In the genomic region with DNA sequence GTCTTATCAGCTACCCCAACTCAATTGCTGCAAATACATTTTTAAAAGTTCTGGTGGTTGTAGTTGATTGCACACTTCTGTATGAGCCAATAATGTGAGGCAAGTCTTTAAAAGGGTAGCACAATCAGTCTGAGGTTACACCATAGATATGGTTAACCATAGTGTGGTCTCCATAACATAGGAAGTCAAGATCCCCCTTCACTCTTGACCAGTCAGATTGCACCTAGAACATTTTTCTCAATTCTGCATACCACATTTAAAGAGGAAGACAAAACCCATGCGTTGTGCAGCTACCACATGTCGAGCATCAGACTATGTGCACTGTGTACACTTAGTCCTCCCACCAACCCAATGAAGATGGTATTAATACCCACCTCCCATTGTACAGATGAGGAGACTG, we compare ENCODE assay signal across 17 cellular contexts. TPM values are rescaled to one million over a fixed set of nuclear protein-coding genes. Genes with fewer than 3 reads are reported as not detected.
DNase-seq lines count a peak whose midpoint lies in the region; ATAC-seq, FAIRE-seq and TF ChIP-seq lines count a peak whose summit lies in the region.
"Had no signal": no experiment of that assay in that cellular context is flagged by ENCODE, and none has a peak within 500 bp of the region (broad histone marks: within the 10 kb centered on the region; RNA-seq: fewer than 3 reads in every experiment).

No MANE protein-coding gene starts in this region.

- no peaks in the 10 kb centered on the region for H3K36me3 Mint-ChIP-seq in mesothelial cell of epicardium
- H3K36me3 Mint-ChIP-seq: activated naive CD4-positive, alpha-beta T cell treated with anti-CD3 and anti-CD28 coated beads, Interleukin-2, amount 50 U/mL, for 72 hours; CD14-positive monocyte had no signal

- H3K27ac ChIP-seq in DOHH2 (ENCODE audit: low read depth, low read length) (peak overlapping the region; percentile 99), small intestine (ENCODE audit: low read depth in 1 of 2, low read length in 1 of 2) (no peak overlapping the region), trophoblast cell (ENCODE audit: low read depth, low read length) (no peak overlapping the region)
- H3K27ac ChIP-seq: psoas muscle, uterus had no signal

- no peak overlapping the region for H3K4me3 Mint-ChIP-seq in mesothelial cell of epicardium
- H3K4me3 Mint-ChIP-seq: CD14-positive monocyte had no signal

- no peaks in the 10 kb centered on the region for H3K79me1 ChIP-seq in trophoblast cell (ENCODE audit: low read length)

- no peak overlapping the region for H2BK12ac ChIP-seq in trophoblast cell (ENCODE audit: low read length)

- no peaks in the 10 kb centered on the region for H3K9me2 ChIP-seq in DOHH2 (replicated peaks; ENCODE audit: control insufficient read depth, low read length)

- no peaks in the 10 kb centered on the region for H3K9me3 ChIP-seq in DOHH2 (ENCODE audit: control insufficient read depth, insufficient read depth, low read length)
- H3K9me3 ChIP-seq in small intestine (ENCODE audit: control insufficient read depth, low read depth): no peaks in the 10 kb centered on the region
- H3K9me3 ChIP-seq in trophoblast cell (ENCODE audit: insufficient read depth, low read depth, low read length): no peaks in the 10 kb centered on the region
- H3K9me3 ChIP-seq: psoas muscle, uterus had no signal

- H3K36me3 ChIP-seq in DOHH2 (ENCODE audit: control insufficient read depth, low read length) (peaks cover 15% of the 10 kb centered on the region), small intestine (ENCODE audit: control insufficient read depth in 2 of 2, insufficient read depth in 2 of 2, low read length in 2 of 2) (no peaks in the 10 kb centered on the region), trophoblast cell (ENCODE audit: control insufficient read depth in 1 of 2, insufficient read depth in 2 of 2, low read length in 2 of 2) (no peaks in the 10 kb centered on the region)
- H3K36me3 ChIP-seq: uterus had no signal

- H3K27ac Mint-ChIP-seq in mesothelial cell of epicardium: no peak overlapping the region
- H3K27ac Mint-ChIP-seq: activated naive CD4-positive, alpha-beta T cell treated with anti-CD3 and anti-CD28 coated beads, Interleukin-2, amount 50 U/mL, for 72 hours; CD14-positive monocyte had no signal

- no peaks in the 10 kb centered on the region for H3K27me3 Mint-ChIP-seq in mesothelial cell of epicardium (ENCODE audit: low read depth)

- no peak overlapping the region for H4K12ac ChIP-seq in trophoblast cell (ENCODE audit: low read depth, low read length)

- H4K8ac ChIP-seq in trophoblast cell (ENCODE audit: low read depth, low read length): no peak overlapping the region

- H3K4ac ChIP-seq in trophoblast cell (ENCODE audit: low read depth, low read length): no peak overlapping the region

- no peaks in the 10 kb centered on the region for H3K27me3 ChIP-seq in DOHH2 (ENCODE audit: control insufficient read depth, low read length)
- H3K27me3 ChIP-seq in small intestine (ENCODE audit: control insufficient read depth in 2 of 2, insufficient read depth in 2 of 2, low read length in 2 of 2): no peaks in the 10 kb centered on the region
- no peaks in the 10 kb centered on the region for H3K27me3 ChIP-seq in trophoblast cell (ENCODE audit: insufficient read depth, low read length)
- H3K27me3 ChIP-seq: uterus had no signal

- no peak overlapping the region for H3K23ac ChIP-seq in trophoblast cell (ENCODE audit: low read length)

- DNase-seq in OCI-M1 (lab: John Stamatoyannopoulos, UW): peak; percentile 54
- peak; percentile 25 for DNase-seq in small intestine
- DNase-seq in stimulated activated CD4-positive, alpha-beta T cell treated with anti-CD3 and anti-CD28 coated beads, Interleukin-4, amount 100 ng/mL, for 4 hours: no peak
- no peak for DNase-seq in NCI-H1436 treated with DMSO at 0.1 percent for 48 hours (lab: John Stamatoyannopoulos, UW)
- no peak for DNase-seq in trophoblast cell
- DNase-seq in mesothelial cell of epicardium (ENCODE audit: low spot score in 2 of 2, unreplicated experiment in 2 of 2): no peak
- DNase-seq: NCI-H1694, NCI-H510A, psoas muscle, SHP77 treated with DMSO at 0.1 percent for 48 hours, uterus had no signal

- H3K18ac ChIP-seq in trophoblast cell (ENCODE audit: low read length): no peak overlapping the region

- H2AK5ac ChIP-seq in trophoblast cell (ENCODE audit: low read length): no peak overlapping the region

- peak; percentile 35 for ATAC-seq in HG03460 (IDR thresholded peaks at IDR 0.05; ENCODE audit: unreplicated experiment)
- ATAC-seq: psoas muscle had no signal

- no peak overlapping the region for H2AFZ ChIP-seq in trophoblast cell (ENCODE audit: insufficient read depth, low read length, poor library complexity)

- TF ChIP-seq CTCF in DOHH2 (IDR thresholded peaks at IDR 0.05; ENCODE audit: low read depth, low read length, poor library complexity, severe bottlenecking) (no peak), mesothelial cell of epicardium (IDR thresholded peaks at IDR 0.05; ENCODE audit: unreplicated experiment) (no peak)

- H3K9ac ChIP-seq in trophoblast cell (ENCODE audit: low read length): no peak overlapping the region

- WGBS in small intestine, 3 donors: 70 to 86% (median 79%) methylated on average over 2 of the region's 2 CpGs
- no CpG with 5 or more reads among the region's 2 CpGs for WGBS in trophoblast cell (ENCODE audit: extremely low coverage, insufficient coverage, insufficient read length)

- no peak for FAIRE-seq in small intestine (lab: Jason Lieb, UNC)
- FAIRE-seq: keratinocyte had no signal

- no peak overlapping the region for H2BK120ac ChIP-seq in trophoblast cell (ENCODE audit: insufficient read depth, low read length, poor library complexity)

- H3K4me3 ChIP-seq in DOHH2 (ENCODE audit: low read length) (peak overlapping the region; percentile 62), small intestine (ENCODE audit: low read depth in 1 of 2, low read length in 2 of 2) (no peak overlapping the region), trophoblast cell (ENCODE audit: low read depth, low read length) (no peak overlapping the region)
- H3K4me3 ChIP-seq: psoas muscle, uterus had no signal

- H4K20me1 ChIP-seq in DOHH2 (ENCODE audit: control insufficient read depth, insufficient read depth, low read depth, low read length): no peaks in the 10 kb centered on the region

- H3K4me1 Mint-ChIP-seq in mesothelial cell of epicardium: no peaks in the 10 kb centered on the region

- H3K9me3 Mint-ChIP-seq in mesothelial cell of epicardium: peaks cover 20% of the 10 kb centered on the region

- H3K4me1 ChIP-seq in DOHH2 (ENCODE audit: control insufficient read depth, low read length) (peaks cover 72% of the 10 kb centered on the region), small intestine (ENCODE audit: control insufficient read depth in 2 of 2, insufficient read depth in 1 of 2, low read depth in 1 of 2, low read length in 1 of 2) (no peaks in the 10 kb centered on the region), trophoblast cell (ENCODE audit: control insufficient read depth in 1 of 2, insufficient read depth in 2 of 2, low read length in 2 of 2) (no peaks in the 10 kb centered on the region)
- H3K4me1 ChIP-seq: psoas muscle, uterus had no signal

- peaks cover 13% of the 10 kb centered on the region for H3F3A ChIP-seq in DOHH2 (ENCODE audit: control insufficient read depth, insufficient read depth)

- no peak overlapping the region for H2BK5ac ChIP-seq in trophoblast cell (ENCODE audit: low read depth, low read length, poor library complexity)

- H3K79me2 ChIP-seq in DOHH2 (ENCODE audit: control insufficient read depth, low read length): no peaks in the 10 kb centered on the region
- H3K79me2 ChIP-seq in trophoblast cell (ENCODE audit: control insufficient read depth, insufficient read depth, low read length, poor library complexity): no peaks in the 10 kb centered on the region

- H3K4me2 ChIP-seq in DOHH2 (ENCODE audit: low read length): peak overlapping the region; percentile 73
- no peak overlapping the region for H3K4me2 ChIP-seq in trophoblast cell (ENCODE audit: low read length)

- H4K91ac ChIP-seq in trophoblast cell (ENCODE audit: low read depth, low read length): no peak overlapping the region

- no peak overlapping the region for H3K14ac ChIP-seq in trophoblast cell (ENCODE audit: low read length)

RNA-seq across cellular contexts. Expression of gene CYBB, which starts 26.5 kb away (rescaled TPM):
- 10 to 100 TPM in 1 of 3 donors, 1 to 10 TPM in 2; 2.2 to 10.8 (median 4.1) TPM for polyA plus RNA-seq in small intestine
- 0.01 TPM in 2 replicates for polyA plus RNA-seq in trophoblast cell (2013)
- 0.05 to 0.38 TPM (median 0.07 TPM) in 3 replicates for total RNA-seq in mesothelial cell of epicardium
- total RNA-seq: chondrocyte had no signal

Comparison
In these comparisons a context has a peak if more than half of its experiments do, and no peak if none do; other contexts are left out.
1. DNase-seq: peak in OCI-M1 (single experiment) and small intestine (single experiment); none in stimulated activated CD4-positive, alpha-beta T cell treated with anti-CD3 and anti-CD28 coated beads, Interleukin-4, amount 100 ng/mL, for 4 hours (0 of 2), NCI-H1436 treated with DMSO at 0.1 percent for 48 hours (single experiment), trophoblast cell (0 of 2) and mesothelial cell of epicardium (0 of 2).